In the genomic region with DNA sequence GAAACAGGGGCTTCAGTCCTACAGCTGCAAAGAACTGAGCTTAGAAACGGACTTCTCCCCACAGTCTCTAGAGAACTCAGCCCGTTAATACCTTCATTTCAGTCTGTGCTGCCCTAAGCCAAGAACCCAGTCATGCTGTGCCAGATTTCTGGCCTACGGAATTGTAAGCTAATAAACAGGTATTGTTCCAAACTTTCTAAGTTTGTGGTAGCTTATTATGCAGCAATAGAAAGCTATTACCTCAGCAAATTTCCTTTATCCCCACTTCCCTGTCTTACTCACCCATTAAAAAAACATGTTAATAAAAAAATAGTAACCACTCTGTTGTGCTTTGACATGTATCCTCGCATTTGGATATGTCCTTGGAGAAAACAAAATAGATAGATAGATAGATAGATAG, we compare ENCODE assay signal across 22 cellular contexts.
"Had no signal": no experiment of that assay in that cellular context is flagged by ENCODE, and none has a peak within 500 bp of the region (broad histone marks: within the 10 kb centered on the region; RNA-seq: fewer than 3 reads in every experiment).

No MANE protein-coding gene starts in this region.

- H3K4me3 Mint-ChIP-seq: activated CD4-positive, alpha-beta memory T cell treated with anti-CD3 and anti-CD28 coated beads for 36 hours; activated CD4-positive, alpha-beta T cell treated with anti-CD3 and anti-CD28 coated beads for 36 hours; activated CD8-positive, alpha-beta memory T cell treated with anti-CD3 and anti-CD28 coated beads, Interleukin-2, amount 10 ng/mL, durations not matched to agents 7 days and 5 days; activated naive CD4-positive, alpha-beta T cell treated with anti-CD3 and anti-CD28 coated beads, Interleukin-2, amount 10 ng/mL, durations not matched to agents 7 days and 5 days; central memory CD8-positive, alpha-beta T cell; naive B cell had no signal

- H3K9me3 Mint-ChIP-seq: activated CD4-positive, alpha-beta memory T cell treated with anti-CD3 and anti-CD28 coated beads for 36 hours; activated naive CD4-positive, alpha-beta T cell treated with anti-CD3 and anti-CD28 coated beads, Interleukin-2, amount 10 ng/mL, durations not matched to agents 7 days and 5 days; central memory CD8-positive, alpha-beta T cell; naive B cell had no signal

- H3K36me3 ChIP-seq: gastrocnemius medialis, heart right ventricle, lower lobe of right lung, pancreas, transverse colon, WERI-Rb-1 had no signal

- H3K27me3 Mint-ChIP-seq: activated CD4-positive, alpha-beta memory T cell treated with anti-CD3 and anti-CD28 coated beads for 36 hours; activated CD4-positive, alpha-beta T cell treated with anti-CD3 and anti-CD28 coated beads for 36 hours had no signal

- H3K9me3 ChIP-seq: gastrocnemius medialis, heart right ventricle, lower lobe of right lung, pancreas, transverse colon had no signal

- DNase-seq: activated CD4-positive, alpha-beta memory T cell treated with anti-CD3 and anti-CD28 coated beads for 36 hours; activated CD4-positive, alpha-beta T cell treated with anti-CD3 and anti-CD28 coated beads for 36 hours; activated CD8-positive, alpha-beta memory T cell treated with anti-CD3 and anti-CD28 coated beads, Interleukin-2, amount 10 ng/mL, durations not matched to agents 7 days and 5 days; activated naive CD4-positive, alpha-beta T cell treated with anti-CD3 and anti-CD28 coated beads, Interleukin-2, amount 10 ng/mL, durations not matched to agents 7 days and 5 days; activated T-cell treated with anti-CD3 and anti-CD28 coated beads, Interleukin-2, amount 50 U/mL, for 1 hour; cortex of kidney; effector memory CD4-positive, alpha-beta T cell; gastrocnemius medialis; heart right ventricle; left colon; lower lobe of right lung; midbrain; naive B cell; pancreas; stimulated activated CD4-positive, alpha-beta T cell treated with anti-CD3 and anti-CD28 coated beads, Interleukin-4, amount 100 ng/mL, for 24 hours; stimulated activated naive CD4-positive, alpha-beta T cell; transverse colon; WERI-Rb-1 had no signal

- H3K4me1 Mint-ChIP-seq: activated CD4-positive, alpha-beta T cell treated with anti-CD3 and anti-CD28 coated beads for 36 hours; activated CD8-positive, alpha-beta memory T cell treated with anti-CD3 and anti-CD28 coated beads, Interleukin-2, amount 10 ng/mL, durations not matched to agents 7 days and 5 days; activated naive CD4-positive, alpha-beta T cell treated with anti-CD3 and anti-CD28 coated beads, Interleukin-2, amount 10 ng/mL, durations not matched to agents 7 days and 5 days; central memory CD8-positive, alpha-beta T cell had no signal

- H3K4me3 ChIP-seq: gastrocnemius medialis, heart right ventricle, lower lobe of right lung, pancreas, skin epidermis, transverse colon had no signal

- ATAC-seq: activated CD4-positive, alpha-beta T cell treated with anti-CD3 and anti-CD28 coated beads for 36 hours; activated CD8-positive, alpha-beta memory T cell treated with anti-CD3 and anti-CD28 coated beads, Interleukin-2, amount 10 ng/mL, durations not matched to agents 7 days and 5 days; gastrocnemius medialis; heart right ventricle; left colon; lower lobe of right lung; pancreas had no signal

- H3K27me3 ChIP-seq: gastrocnemius medialis, heart right ventricle, pancreas, transverse colon had no signal

- H3K4me1 ChIP-seq: gastrocnemius medialis, lower lobe of right lung, pancreas, transverse colon had no signal

- H3K27ac ChIP-seq: epithelial cell of prostate, gastrocnemius medialis, heart right ventricle, lower lobe of right lung, pancreas, transverse colon, WERI-Rb-1 had no signal

- FAIRE-seq: islet of Langerhans, pancreas had no signal

- H3K36me3 Mint-ChIP-seq: activated CD4-positive, alpha-beta memory T cell treated with anti-CD3 and anti-CD28 coated beads for 36 hours; activated CD8-positive, alpha-beta memory T cell treated with anti-CD3 and anti-CD28 coated beads, Interleukin-2, amount 10 ng/mL, durations not matched to agents 7 days and 5 days; activated naive CD4-positive, alpha-beta T cell treated with anti-CD3 and anti-CD28 coated beads, Interleukin-2, amount 10 ng/mL, durations not matched to agents 7 days and 5 days; naive B cell had no signal

- H3K27ac Mint-ChIP-seq: activated CD4-positive, alpha-beta memory T cell treated with anti-CD3 and anti-CD28 coated beads for 36 hours; activated CD4-positive, alpha-beta T cell treated with anti-CD3 and anti-CD28 coated beads for 36 hours; activated CD8-positive, alpha-beta memory T cell treated with anti-CD3 and anti-CD28 coated beads, Interleukin-2, amount 10 ng/mL, durations not matched to agents 7 days and 5 days; activated naive CD4-positive, alpha-beta T cell treated with anti-CD3 and anti-CD28 coated beads, Interleukin-2, amount 10 ng/mL, durations not matched to agents 7 days and 5 days; naive B cell had no signal
